ENCODE assay signal across 1 cellular context in the genomic region with DNA sequence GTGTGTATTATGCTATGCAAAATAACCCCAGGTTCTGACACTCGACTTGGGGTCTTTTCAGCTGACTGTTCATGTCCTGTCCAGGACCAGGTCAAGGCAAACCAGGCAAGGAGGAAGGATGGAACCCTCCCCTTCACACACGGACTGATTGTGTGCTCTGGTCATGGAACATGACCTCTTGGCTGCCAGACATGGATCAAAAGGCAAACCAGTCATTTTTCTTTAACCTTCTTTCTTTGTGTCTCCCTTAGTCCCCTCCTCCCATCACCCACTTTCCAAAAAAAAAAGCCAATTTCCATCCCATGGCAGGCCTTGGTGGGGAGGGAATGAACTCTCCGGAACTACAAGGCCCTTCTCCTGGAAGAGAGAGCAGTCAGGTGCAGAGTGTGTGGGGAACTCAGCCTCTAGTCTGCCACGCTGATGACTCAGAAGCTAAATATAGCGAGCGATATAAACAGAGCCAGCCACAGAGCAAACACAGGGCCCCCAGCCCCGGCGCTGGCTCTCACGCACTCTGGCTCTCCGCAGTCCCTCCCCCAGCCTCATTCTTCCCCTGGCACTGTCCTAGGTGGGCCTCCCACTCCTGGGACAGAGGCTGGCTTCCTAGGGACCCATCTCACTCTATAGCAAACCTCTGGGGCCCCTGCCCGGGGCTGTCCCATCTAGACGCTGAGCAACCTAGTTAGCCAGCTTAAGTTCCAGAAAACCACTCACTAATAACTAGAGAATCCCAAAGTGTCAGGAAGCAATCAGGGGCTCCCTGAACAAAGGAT.
A peak's percentile ranks its signal among the peaks of the same experiment; 100 is the strongest.
TF ChIP-seq lines count a peak whose summit lies in the region.

No MANE protein-coding gene starts in this region.

TF ChIP-seq in HepG2, 621 proteins besides CTCF, POLR2A, EP300 and RAD21 (continued from another document and continues in another):
- TF ChIP-seq, protein P1, sequence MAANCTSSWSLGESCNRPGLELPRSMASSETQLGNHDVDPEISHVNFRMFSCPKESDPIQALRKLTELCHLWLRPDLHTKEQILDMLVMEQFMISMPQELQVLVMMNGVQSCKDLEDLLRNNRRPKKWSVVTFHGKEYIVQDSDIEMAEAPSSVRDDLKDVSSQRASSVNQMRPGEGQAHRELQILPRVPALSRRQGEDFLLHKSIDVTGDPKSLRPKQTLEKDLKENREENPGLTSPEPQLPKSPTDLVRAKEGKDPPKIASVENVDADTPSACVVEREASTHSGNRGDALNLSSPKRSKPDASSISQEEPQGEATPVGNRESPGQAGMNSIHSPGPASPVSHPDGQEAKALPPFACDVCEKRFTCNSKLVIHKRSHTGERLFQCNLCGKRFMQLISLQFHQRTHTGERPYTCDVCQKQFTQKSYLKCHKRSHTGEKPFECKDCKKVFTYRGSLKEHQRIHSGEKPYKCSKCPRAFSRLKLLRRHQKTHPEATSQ (CRISPR knock-in tag; IDR thresholded peaks at IDR 0.05; ENCODE audit: borderline replicate concordance) = peak; percentile 42; the same call in 1 of the 2 replicates
- TF ChIP-seq, protein P2, sequence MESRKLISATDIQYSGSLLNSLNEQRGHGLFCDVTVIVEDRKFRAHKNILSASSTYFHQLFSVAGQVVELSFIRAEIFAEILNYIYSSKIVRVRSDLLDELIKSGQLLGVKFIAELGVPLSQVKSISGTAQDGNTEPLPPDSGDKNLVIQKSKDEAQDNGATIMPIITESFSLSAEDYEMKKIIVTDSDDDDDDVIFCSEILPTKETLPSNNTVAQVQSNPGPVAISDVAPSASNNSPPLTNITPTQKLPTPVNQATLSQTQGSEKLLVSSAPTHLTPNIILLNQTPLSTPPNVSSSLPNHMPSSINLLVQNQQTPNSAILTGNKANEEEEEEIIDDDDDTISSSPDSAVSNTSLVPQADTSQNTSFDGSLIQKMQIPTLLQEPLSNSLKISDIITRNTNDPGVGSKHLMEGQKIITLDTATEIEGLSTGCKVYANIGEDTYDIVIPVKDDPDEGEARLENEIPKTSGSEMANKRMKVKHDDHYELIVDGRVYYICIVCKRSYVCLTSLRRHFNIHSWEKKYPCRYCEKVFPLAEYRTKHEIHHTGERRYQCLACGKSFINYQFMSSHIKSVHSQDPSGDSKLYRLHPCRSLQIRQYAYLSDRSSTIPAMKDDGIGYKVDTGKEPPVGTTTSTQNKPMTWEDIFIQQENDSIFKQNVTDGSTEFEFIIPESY (CRISPR knock-in tag; IDR thresholded peaks at IDR 0.05) = peak; percentile 15; the same call in 1 of the 2 replicates
- no peak for TF ChIP-seq ZNF235 (CRISPR knock-in tag; IDR thresholded peaks at IDR 0.05; ENCODE audit: borderline replicate concordance)
- TF ChIP-seq ZNF746 (CRISPR knock-in tag; IDR thresholded peaks at IDR 0.05) = peak; percentile 98
- no peak for TF ChIP-seq SCMH1 (CRISPR knock-in tag; IDR thresholded peaks at IDR 0.05; ENCODE audit: borderline replicate concordance)
- no peak for TF ChIP-seq ZNF446 (CRISPR knock-in tag; IDR thresholded peaks at IDR 0.05)
- TF ChIP-seq, protein P3, sequence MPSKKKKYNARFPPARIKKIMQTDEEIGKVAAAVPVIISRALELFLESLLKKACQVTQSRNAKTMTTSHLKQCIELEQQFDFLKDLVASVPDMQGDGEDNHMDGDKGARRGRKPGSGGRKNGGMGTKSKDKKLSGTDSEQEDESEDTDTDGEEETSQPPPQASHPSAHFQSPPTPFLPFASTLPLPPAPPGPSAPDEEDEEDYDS (CRISPR knock-in tag; IDR thresholded peaks at IDR 0.05) = peak; percentile 71; the same call in 1 of the 2 replicates
- 0 out of 2 replicates have a peak, but pooled peaks have one; percentile 31 for TF ChIP-seq NCOA1 (CRISPR knock-in tag; IDR thresholded peaks at IDR 0.05)
- TF ChIP-seq, protein P4, sequence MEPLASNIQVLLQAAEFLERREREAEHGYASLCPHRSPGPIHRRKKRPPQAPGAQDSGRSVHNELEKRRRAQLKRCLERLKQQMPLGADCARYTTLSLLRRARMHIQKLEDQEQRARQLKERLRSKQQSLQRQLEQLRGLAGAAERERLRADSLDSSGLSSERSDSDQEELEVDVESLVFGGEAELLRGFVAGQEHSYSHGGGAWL (CRISPR knock-in tag; IDR thresholded peaks at IDR 0.05) = 0 out of 2 replicates have a peak, but pooled peaks have one; percentile 55
- no peak for TF ChIP-seq ZNF569 (CRISPR knock-in tag; IDR thresholded peaks at IDR 0.05; ENCODE audit: borderline replicate concordance)
- peak; percentile 52; the same call in 1 of the 2 replicates for TF ChIP-seq ZBTB7A (CRISPR knock-in tag; IDR thresholded peaks at IDR 0.05)
- peak; percentile 94 for TF ChIP-seq SOX5 (CRISPR knock-in tag; IDR thresholded peaks at IDR 0.05; ENCODE audit: borderline replicate concordance)
- TF ChIP-seq, protein P5, sequence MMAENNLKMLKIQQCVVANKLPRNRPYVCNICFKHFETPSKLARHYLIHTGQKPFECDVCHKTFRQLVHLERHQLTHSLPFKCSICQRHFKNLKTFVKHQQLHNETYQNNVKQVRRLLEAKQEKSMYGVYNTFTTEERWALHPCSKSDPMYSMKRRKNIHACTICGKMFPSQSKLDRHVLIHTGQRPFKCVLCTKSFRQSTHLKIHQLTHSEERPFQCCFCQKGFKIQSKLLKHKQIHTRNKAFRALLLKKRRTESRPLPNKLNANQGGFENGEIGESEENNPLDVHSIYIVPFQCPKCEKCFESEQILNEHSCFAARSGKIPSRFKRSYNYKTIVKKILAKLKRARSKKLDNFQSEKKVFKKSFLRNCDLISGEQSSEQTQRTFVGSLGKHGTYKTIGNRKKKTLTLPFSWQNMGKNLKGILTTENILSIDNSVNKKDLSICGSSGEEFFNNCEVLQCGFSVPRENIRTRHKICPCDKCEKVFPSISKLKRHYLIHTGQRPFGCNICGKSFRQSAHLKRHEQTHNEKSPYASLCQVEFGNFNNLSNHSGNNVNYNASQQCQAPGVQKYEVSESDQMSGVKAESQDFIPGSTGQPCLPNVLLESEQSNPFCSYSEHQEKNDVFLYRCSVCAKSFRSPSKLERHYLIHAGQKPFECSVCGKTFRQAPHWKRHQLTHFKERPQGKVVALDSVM (CRISPR knock-in tag; IDR thresholded peaks at IDR 0.05) = peak; percentile 85
- TF ChIP-seq FOXA1 (IDR thresholded peaks at IDR 0.05) = no peak; the same call in 1 of the 2 replicates
- peak; percentile 91 for TF ChIP-seq FOXA1 (CRISPR knock-in tag; IDR thresholded peaks at IDR 0.05)
- TF ChIP-seq, protein P6, sequence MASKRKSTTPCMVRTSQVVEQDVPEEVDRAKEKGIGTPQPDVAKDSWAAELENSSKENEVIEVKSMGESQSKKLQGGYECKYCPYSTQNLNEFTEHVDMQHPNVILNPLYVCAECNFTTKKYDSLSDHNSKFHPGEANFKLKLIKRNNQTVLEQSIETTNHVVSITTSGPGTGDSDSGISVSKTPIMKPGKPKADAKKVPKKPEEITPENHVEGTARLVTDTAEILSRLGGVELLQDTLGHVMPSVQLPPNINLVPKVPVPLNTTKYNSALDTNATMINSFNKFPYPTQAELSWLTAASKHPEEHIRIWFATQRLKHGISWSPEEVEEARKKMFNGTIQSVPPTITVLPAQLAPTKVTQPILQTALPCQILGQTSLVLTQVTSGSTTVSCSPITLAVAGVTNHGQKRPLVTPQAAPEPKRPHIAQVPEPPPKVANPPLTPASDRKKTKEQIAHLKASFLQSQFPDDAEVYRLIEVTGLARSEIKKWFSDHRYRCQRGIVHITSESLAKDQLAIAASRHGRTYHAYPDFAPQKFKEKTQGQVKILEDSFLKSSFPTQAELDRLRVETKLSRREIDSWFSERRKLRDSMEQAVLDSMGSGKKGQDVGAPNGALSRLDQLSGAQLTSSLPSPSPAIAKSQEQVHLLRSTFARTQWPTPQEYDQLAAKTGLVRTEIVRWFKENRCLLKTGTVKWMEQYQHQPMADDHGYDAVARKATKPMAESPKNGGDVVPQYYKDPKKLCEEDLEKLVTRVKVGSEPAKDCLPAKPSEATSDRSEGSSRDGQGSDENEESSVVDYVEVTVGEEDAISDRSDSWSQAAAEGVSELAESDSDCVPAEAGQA (IDR thresholded peaks at IDR 0.05; ENCODE audit: low read depth) = 0 out of 2 replicates have a peak, but pooled peaks have one; percentile 17
- TF ChIP-seq, protein P6 (CRISPR knock-in tag; IDR thresholded peaks at IDR 0.05; ENCODE audit: borderline replicate concordance) = no peak
- TF ChIP-seq IRF2 (CRISPR knock-in tag; IDR thresholded peaks at IDR 0.05) = peak; percentile 94
- no peak for TF ChIP-seq ZNF121 (CRISPR knock-in tag; IDR thresholded peaks at IDR 0.05)
- TF ChIP-seq ZNF567 (CRISPR knock-in tag; IDR thresholded peaks at IDR 0.05; ENCODE audit: borderline replicate concordance) = 0 out of 2 replicates have a peak, but pooled peaks have one; percentile 45
- TF ChIP-seq MBD4 (IDR thresholded peaks at IDR 0.05; ENCODE audit: borderline replicate concordance, low read length) = no peak
- 0 out of 2 replicates have a peak, but pooled peaks have one; percentile 40 for TF ChIP-seq ZNF747 (CRISPR knock-in tag; IDR thresholded peaks at IDR 0.05; ENCODE audit: borderline replicate concordance)
- TF ChIP-seq, protein P7, sequence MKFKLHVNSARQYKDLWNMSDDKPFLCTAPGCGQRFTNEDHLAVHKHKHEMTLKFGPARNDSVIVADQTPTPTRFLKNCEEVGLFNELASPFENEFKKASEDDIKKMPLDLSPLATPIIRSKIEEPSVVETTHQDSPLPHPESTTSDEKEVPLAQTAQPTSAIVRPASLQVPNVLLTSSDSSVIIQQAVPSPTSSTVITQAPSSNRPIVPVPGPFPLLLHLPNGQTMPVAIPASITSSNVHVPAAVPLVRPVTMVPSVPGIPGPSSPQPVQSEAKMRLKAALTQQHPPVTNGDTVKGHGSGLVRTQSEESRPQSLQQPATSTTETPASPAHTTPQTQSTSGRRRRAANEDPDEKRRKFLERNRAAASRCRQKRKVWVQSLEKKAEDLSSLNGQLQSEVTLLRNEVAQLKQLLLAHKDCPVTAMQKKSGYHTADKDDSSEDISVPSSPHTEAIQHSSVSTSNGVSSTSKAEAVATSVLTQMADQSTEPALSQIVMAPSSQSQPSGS (CRISPR knock-in tag; IDR thresholded peaks at IDR 0.05) = peak; percentile 94
- no peak for TF ChIP-seq ZNF777 (CRISPR knock-in tag; IDR thresholded peaks at IDR 0.05)
- TF ChIP-seq ATF7 (IDR thresholded peaks at IDR 0.05) = no peak
- peak; percentile 91 for TF ChIP-seq ATF7 (CRISPR knock-in tag; IDR thresholded peaks at IDR 0.05)
- TF ChIP-seq, protein P8, sequence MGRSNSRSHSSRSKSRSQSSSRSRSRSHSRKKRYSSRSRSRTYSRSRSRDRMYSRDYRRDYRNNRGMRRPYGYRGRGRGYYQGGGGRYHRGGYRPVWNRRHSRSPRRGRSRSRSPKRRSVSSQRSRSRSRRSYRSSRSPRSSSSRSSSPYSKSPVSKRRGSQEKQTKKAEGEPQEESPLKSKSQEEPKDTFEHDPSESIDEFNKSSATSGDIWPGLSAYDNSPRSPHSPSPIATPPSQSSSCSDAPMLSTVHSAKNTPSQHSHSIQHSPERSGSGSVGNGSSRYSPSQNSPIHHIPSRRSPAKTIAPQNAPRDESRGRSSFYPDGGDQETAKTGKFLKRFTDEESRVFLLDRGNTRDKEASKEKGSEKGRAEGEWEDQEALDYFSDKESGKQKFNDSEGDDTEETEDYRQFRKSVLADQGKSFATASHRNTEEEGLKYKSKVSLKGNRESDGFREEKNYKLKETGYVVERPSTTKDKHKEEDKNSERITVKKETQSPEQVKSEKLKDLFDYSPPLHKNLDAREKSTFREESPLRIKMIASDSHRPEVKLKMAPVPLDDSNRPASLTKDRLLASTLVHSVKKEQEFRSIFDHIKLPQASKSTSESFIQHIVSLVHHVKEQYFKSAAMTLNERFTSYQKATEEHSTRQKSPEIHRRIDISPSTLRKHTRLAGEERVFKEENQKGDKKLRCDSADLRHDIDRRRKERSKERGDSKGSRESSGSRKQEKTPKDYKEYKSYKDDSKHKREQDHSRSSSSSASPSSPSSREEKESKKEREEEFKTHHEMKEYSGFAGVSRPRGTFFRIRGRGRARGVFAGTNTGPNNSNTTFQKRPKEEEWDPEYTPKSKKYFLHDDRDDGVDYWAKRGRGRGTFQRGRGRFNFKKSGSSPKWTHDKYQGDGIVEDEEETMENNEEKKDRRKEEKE (IDR thresholded peaks at IDR 0.05) = no peak
- peak; percentile 71 for TF ChIP-seq DPF2 (CRISPR knock-in tag; IDR thresholded peaks at IDR 0.05; ENCODE audit: borderline replicate concordance, low read depth)
- TF ChIP-seq POGZ (CRISPR knock-in tag; IDR thresholded peaks at IDR 0.05) = peak; percentile 83
- TF ChIP-seq ZFX (CRISPR knock-in tag; IDR thresholded peaks at IDR 0.05; ENCODE audit: low read depth) = peak; percentile 85
- TF ChIP-seq TEAD3 (CRISPR knock-in tag; optimal IDR thresholded peaks at IDR 0.05; ENCODE audit: borderline replicate concordance) = peak; percentile 82
- TF ChIP-seq CCAR2 (optimal IDR thresholded peaks at IDR 0.05; ENCODE audit: low read depth, low read length) = peak; percentile 59
- TF ChIP-seq, protein P9, sequence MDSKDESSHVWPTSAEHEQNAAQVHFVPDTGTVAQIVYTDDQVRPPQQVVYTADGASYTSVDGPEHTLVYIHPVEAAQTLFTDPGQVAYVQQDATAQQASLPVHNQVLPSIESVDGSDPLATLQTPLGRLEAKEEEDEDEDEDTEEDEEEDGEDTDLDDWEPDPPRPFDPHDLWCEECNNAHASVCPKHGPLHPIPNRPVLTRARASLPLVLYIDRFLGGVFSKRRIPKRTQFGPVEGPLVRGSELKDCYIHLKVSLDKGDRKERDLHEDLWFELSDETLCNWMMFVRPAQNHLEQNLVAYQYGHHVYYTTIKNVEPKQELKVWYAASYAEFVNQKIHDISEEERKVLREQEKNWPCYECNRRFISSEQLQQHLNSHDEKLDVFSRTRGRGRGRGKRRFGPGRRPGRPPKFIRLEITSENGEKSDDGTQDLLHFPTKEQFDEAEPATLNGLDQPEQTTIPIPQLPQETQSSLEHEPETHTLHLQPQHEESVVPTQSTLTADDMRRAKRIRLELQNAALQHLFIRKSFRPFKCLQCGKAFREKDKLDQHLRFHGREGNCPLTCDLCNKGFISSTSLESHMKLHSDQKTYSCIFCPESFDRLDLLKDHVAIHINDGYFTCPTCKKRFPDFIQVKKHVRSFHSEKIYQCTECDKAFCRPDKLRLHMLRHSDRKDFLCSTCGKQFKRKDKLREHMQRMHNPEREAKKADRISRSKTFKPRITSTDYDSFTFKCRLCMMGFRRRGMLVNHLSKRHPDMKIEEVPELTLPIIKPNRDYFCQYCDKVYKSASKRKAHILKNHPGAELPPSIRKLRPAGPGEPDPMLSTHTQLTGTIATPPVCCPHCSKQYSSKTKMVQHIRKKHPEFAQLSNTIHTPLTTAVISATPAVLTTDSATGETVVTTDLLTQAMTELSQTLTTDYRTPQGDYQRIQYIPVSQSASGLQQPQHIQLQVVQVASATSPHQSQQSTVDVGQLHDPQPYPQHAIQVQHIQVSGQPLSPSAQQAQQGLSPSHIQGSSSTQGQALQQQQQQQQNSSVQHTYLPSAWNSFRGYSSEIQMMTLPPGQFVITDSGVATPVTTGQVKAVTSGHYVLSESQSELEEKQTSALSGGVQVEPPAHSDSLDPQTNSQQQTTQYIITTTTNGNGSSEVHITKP (CRISPR knock-in tag; IDR thresholded peaks at IDR 0.05; ENCODE audit: low read depth) = peak; percentile 78
